In genomic region chr16:12588510-12588909, GRCh38 we compare ENCODE assay signal across 27 cellular contexts.
"Had no signal": no experiment of that assay in that cellular context is flagged by ENCODE, and none has a peak within 500 bp of the region (broad histone marks: within the 10 kb centered on the region; RNA-seq: fewer than 3 reads in every experiment).

No MANE protein-coding gene starts in this region.

- DNase-seq: effector CD4-positive, alpha-beta T cell; foreskin fibroblast; gastrocnemius medialis; head of caudate nucleus; left ventricle myocardium superior; mucosa of descending colon; naive B cell; sigmoid colon; stimulated activated CD4-positive, alpha-beta T cell treated with anti-CD3 and anti-CD28 coated beads, Interleukin-4, amount 100 ng/mL, for 4 hours; stimulated activated naive B cell treated with anti-CD40 and anti-IgM and Interleukin-4, amounts not matched to agents 10 μg/mL and 1 μg/mL and 100 μg/mL, for 72 hours; upper lobe of right lung; uterus had no signal

- H3K9ac ChIP-seq: parathyroid adenoma had no signal

- H3K27ac Mint-ChIP-seq: memory B cell; mesothelial cell of epicardium; naive B cell; natural killer cell treated with Interleukin-12 subunit alpha and Interleukin-12 subunit beta and Interleukin-15 and Interleukin-18, amount 100 ng/mL, for 72 hours; stimulated activated naive B cell treated with anti-CD40 and anti-IgM and Interleukin-4, amounts not matched to agents 10 μg/mL and 1 μg/mL and 100 μg/mL, for 72 hours; stimulated activated naive CD8-positive, alpha-beta T cell treated with anti-CD3 and anti-CD28 coated beads, Interleukin-15, Interleukin-2, amounts not matched to agents 100 ng/mL and 50 ng/mL, for 24 hours had no signal

- FAIRE-seq: keratinocyte had no signal

- H3K4me1 Mint-ChIP-seq: memory B cell; mesothelial cell of epicardium; neural crest cell; stimulated activated naive B cell treated with anti-CD40 and anti-IgM and Interleukin-4, amounts not matched to agents 10 μg/mL and 1 μg/mL and 100 μg/mL, for 72 hours had no signal

- H3K4me1 ChIP-seq: gastrocnemius medialis, parathyroid adenoma, prostate gland, right atrium auricular region, sigmoid colon, tibial nerve, upper lobe of right lung, uterus had no signal

- H3K4me3 ChIP-seq: dorsolateral prefrontal cortex, gastrocnemius medialis, lung, mucosa of descending colon, prostate gland, right atrium auricular region, sigmoid colon, thoracic aorta, tibial nerve, upper lobe of right lung, uterus had no signal

- H3K79me2 ChIP-seq: parathyroid adenoma had no signal

- ATAC-seq: esophagus mucosa; gastrocnemius medialis; left ventricle myocardium superior; mucosa of descending colon; natural killer cell treated with Interleukin-12 subunit alpha and Interleukin-12 subunit beta and Interleukin-15 and Interleukin-18, amount 100 ng/mL, for 72 hours; stimulated activated naive B cell treated with anti-CD40 and anti-IgM and Interleukin-4, amounts not matched to agents 10 μg/mL and 1 μg/mL and 100 μg/mL, for 72 hours; upper lobe of right lung had no signal

- H3K9me3 ChIP-seq: gastrocnemius medialis, mucosa of descending colon, prostate gland, thoracic aorta, tibial nerve, upper lobe of right lung, uterus had no signal

- H3K27ac ChIP-seq: dorsolateral prefrontal cortex, epithelial cell of prostate, gastrocnemius medialis, parathyroid adenoma, prostate gland, right atrium auricular region, sigmoid colon, thoracic aorta, tibial nerve, upper lobe of right lung, uterus had no signal

- H3K36me3 ChIP-seq: gastrocnemius medialis, prostate gland, right atrium auricular region, sigmoid colon, thoracic aorta, tibial nerve, upper lobe of right lung, uterus had no signal

- H3K36me3 Mint-ChIP-seq: mesothelial cell of epicardium; natural killer cell treated with Interleukin-12 subunit alpha and Interleukin-12 subunit beta and Interleukin-15 and Interleukin-18, amount 100 ng/mL, for 72 hours had no signal

- H3K4me3 Mint-ChIP-seq: memory B cell; mesothelial cell of epicardium; naive B cell; natural killer cell treated with Interleukin-12 subunit alpha and Interleukin-12 subunit beta and Interleukin-15 and Interleukin-18, amount 100 ng/mL, for 72 hours; neural crest cell; stimulated activated naive B cell treated with anti-CD40 and anti-IgM and Interleukin-4, amounts not matched to agents 10 μg/mL and 1 μg/mL and 100 μg/mL, for 72 hours; stimulated activated naive CD8-positive, alpha-beta T cell treated with anti-CD3 and anti-CD28 coated beads, Interleukin-15, Interleukin-2, amounts not matched to agents 100 ng/mL and 50 ng/mL, for 24 hours had no signal

- H3K9me3 Mint-ChIP-seq: mesothelial cell of epicardium; natural killer cell treated with Interleukin-12 subunit alpha and Interleukin-12 subunit beta and Interleukin-15 and Interleukin-18, amount 100 ng/mL, for 72 hours; neural crest cell had no signal

- H2AFZ ChIP-seq: parathyroid adenoma had no signal

- H3K27me3 ChIP-seq: dorsolateral prefrontal cortex, gastrocnemius medialis, right atrium auricular region, sigmoid colon, tibial nerve, uterus had no signal
